15 cellular contexts compared by ENCODE assay signal in genomic region chr12:27542628-27543027, GRCh38. TPM values are rescaled to one million over a fixed set of nuclear protein-coding genes. Genes with fewer than 3 reads are reported as not detected.
A peak's percentile ranks its signal among the peaks of the same experiment; 100 is the strongest.
DNase-seq lines count a peak whose midpoint lies in the region; ATAC-seq and TF ChIP-seq lines count a peak whose summit lies in the region.
"Had no signal": no experiment of that assay in that cellular context is flagged by ENCODE, and none has a peak within 500 bp of the region (broad histone marks: within the 10 kb centered on the region; RNA-seq: fewer than 3 reads in every experiment).

No MANE protein-coding gene starts in this region.

- peaks cover 31% of the 10 kb centered on the region for H3K9me1 ChIP-seq in IMR-90 (ENCODE audit: insufficient read depth, low read length)

- H4K5ac ChIP-seq in IMR-90 (ENCODE audit: low read depth, low read length) = no peak overlapping the region

- intact Hi-C loops in IMR-90 (cut with micrococcal nuclease) = loop anchor here (2.0 kb wide), 1 partner anchor 18 kb away; the partner anchor contains the start of gene PPFIBP1

- H2BK5ac ChIP-seq in IMR-90 (ENCODE audit: low read depth, low read length, poor library complexity, severe bottlenecking) = peak overlapping the region; percentile 96

- POLR2A ChIA-PET in IMR-90 (lab: Charles Lee; ENCODE audit: unreplicated experiment) = no interaction called here

- TF ChIP-seq RAD21 in IMR-90 (IDR thresholded peaks at IDR 0.05; ENCODE audit: low read length) = no peak

- no peaks in the 10 kb centered on the region for H3K9me3 ChIP-seq in IMR-90 (ENCODE audit: control insufficient read depth, insufficient read depth, low read length)

- no peaks in the 10 kb centered on the region for H3K4me1 Mint-ChIP-seq in type B pancreatic cell (ENCODE audit: unreplicated experiment)
- H3K4me1 Mint-ChIP-seq: activated naive CD4-positive, alpha-beta T cell treated with anti-CD3 and anti-CD28 coated beads, Interleukin-2, amount 10 ng/mL, durations not matched to agents 7 days and 5 days had no signal

- H2AK9ac ChIP-seq in IMR-90 (replicated peaks; ENCODE audit: low read depth, low read length, poor library complexity) = no peak overlapping the region

- H4K20me1 ChIP-seq in IMR-90 (ENCODE audit: insufficient read depth, low read length) = peaks cover 31% of the 10 kb centered on the region; the same call in 1 of the 2 replicates

- peaks cover 18% of the 10 kb centered on the region for H3K4me1 ChIP-seq in IMR-90 (ENCODE audit: control insufficient read depth, insufficient read depth, low read length)

- H3K27me3 Mint-ChIP-seq in type B pancreatic cell = no peaks in the 10 kb centered on the region

- peak overlapping the region; percentile 4; the same call in 1 of the 2 replicates for H3K18ac ChIP-seq in IMR-90 (ENCODE audit: low read depth, low read length)

- H3K4ac ChIP-seq in IMR-90 (ENCODE audit: low read depth, low read length) = no peak overlapping the region

- H3K27ac Mint-ChIP-seq in type B pancreatic cell = peak overlapping the region; percentile 46
- H3K27ac Mint-ChIP-seq: activated CD4-positive, alpha-beta T cell treated with anti-CD3 and anti-CD28 coated beads, Interleukin-2, amount 10 ng/mL, durations not matched to agents 7 days and 5 days; activated naive CD4-positive, alpha-beta T cell treated with anti-CD3 and anti-CD28 coated beads, Interleukin-2, amount 10 ng/mL, durations not matched to agents 7 days and 5 days had no signal

- no TSS peak for BruUV-seq in IMR-90 (replicated peaks; lab: Mats Ljungman, UMichigan)

- no peak overlapping the region for H3K14ac ChIP-seq in IMR-90 (replicated peaks; ENCODE audit: low read depth, low read length)

- TF ChIP-seq CTCF in IMR-90 (conservative IDR thresholded peaks at IDR 0.05; ENCODE audit: low read depth, low read length) (no peak), cardiac fibroblast (IDR thresholded peaks at IDR 0.05; ENCODE audit: low read depth, low read length) (no peak), type B pancreatic cell (conservative IDR thresholded peaks at IDR 0.05) (no peak)

- dilution Hi-C loops in IMR-90 (cut with HindIII; ENCODE audit: low sequenced_read_pairs, unreplicated experiment) = no loop called here

- H3K36me3 ChIP-seq in IMR-90 (ENCODE audit: control insufficient read depth, insufficient read depth, low read length) = no peaks in the 10 kb centered on the region

- WGBS in IMR-90 (ENCODE audit: extremely low coverage in 2 of 2, insufficient read length in 1 of 2), 2 experiments = 0% methylated on average over 1 of the region's 5 CpGs; no CpG with 5 or more reads in 1 of the 2 experiments

- peaks cover 26 to 81% of the 10 kb centered on the region in 2 experiments for H3K79me1 ChIP-seq in IMR-90 (ENCODE audit: low read depth in 1 of 2, low read length in 2 of 2)

- H4K8ac ChIP-seq in IMR-90 (ENCODE audit: low read depth in 2 of 2, low read length in 2 of 2) = no peak overlapping the region

- H2AK5ac ChIP-seq in IMR-90 (ENCODE audit: low read depth, low read length) = no peak overlapping the region

- no peak for TF ChIP-seq POLR2A in IMR-90 (IDR thresholded peaks at IDR 0.05; ENCODE audit: low read depth, low read length)

- no peaks in the 10 kb centered on the region for H3K27me3 ChIP-seq in IMR-90 (ENCODE audit: control insufficient read depth, insufficient read depth, low read length)

- no peaks in the 10 kb centered on the region for H3K9me3 Mint-ChIP-seq in type B pancreatic cell

- no peak overlapping the region for H2BK120ac ChIP-seq in IMR-90 (ENCODE audit: low read depth, low read length)

- no peak overlapping the region for H2BK15ac ChIP-seq in IMR-90 (ENCODE audit: low read depth, low read length)

- H3K4me3 Mint-ChIP-seq in type B pancreatic cell = no peak overlapping the region
- H3K4me3 Mint-ChIP-seq: activated CD4-positive, alpha-beta T cell treated with anti-CD3 and anti-CD28 coated beads, Interleukin-2, amount 10 ng/mL, durations not matched to agents 7 days and 5 days; activated naive CD4-positive, alpha-beta T cell treated with anti-CD3 and anti-CD28 coated beads, Interleukin-2, amount 10 ng/mL, durations not matched to agents 7 days and 5 days had no signal

- ATAC-seq in IMR-90 (ENCODE audit: low read depth) (peak; percentile 96), HG02759 (IDR thresholded peaks at IDR 0.05; ENCODE audit: unreplicated experiment) (no peak)

- H4K91ac ChIP-seq in IMR-90 (ENCODE audit: insufficient read depth, low read depth, low read length) = no peak overlapping the region

- no peak overlapping the region for H3K4me3 ChIP-seq in IMR-90 (ENCODE audit: insufficient read depth, low read depth, low read length)
- H3K4me3 ChIP-seq in cardiac fibroblast (replicated peaks in 1 of 2; ENCODE audit: low read depth in 2 of 2, low read length in 2 of 2) = no peak overlapping the region
- H3K4me3 ChIP-seq: lung, SK-N-MC had no signal

- H3K36me3 Mint-ChIP-seq in type B pancreatic cell = peaks cover 24% of the 10 kb centered on the region
- H3K36me3 Mint-ChIP-seq: activated naive CD4-positive, alpha-beta T cell treated with anti-CD3 and anti-CD28 coated beads, Interleukin-2, amount 10 ng/mL, durations not matched to agents 7 days and 5 days had no signal

- no peak overlapping the region for H3K56ac ChIP-seq in IMR-90 (ENCODE audit: extremely low read depth, insufficient read depth, low read length)

- CTCF ChIA-PET in IMR-90 (lab: Yijun Ruan, JAX) = no interaction called here

- peak overlapping the region; percentile 84 for H3K4me2 ChIP-seq in IMR-90 (ENCODE audit: low read depth, low read length)

- peak; percentile 97 for DNase-seq in IMR-90
- DNase-seq in cardiac fibroblast (ENCODE audit: low read depth in 2 of 2) = peak; percentile 94 to 98
- DNase-seq in kidney glomerular epithelial cell (lab: John Stamatoyannopoulos, UW) = peak; percentile 37
- DNase-seq in type B pancreatic cell (ENCODE audit: extremely low spot score, unreplicated experiment) = no peak
- no peak for DNase-seq in COR-L47 (lab: John Stamatoyannopoulos, UW)
- DNase-seq in middle frontal gyrus (ENCODE audit: extremely low spot score, low spot score) = no peak
- no peak for DNase-seq in Ammon's horn (ENCODE audit: low spot score)
- DNase-seq: activated CD4-positive, alpha-beta T cell treated with anti-CD3 and anti-CD28 coated beads, Interleukin-2, amount 10 ng/mL, durations not matched to agents 7 days and 5 days; activated naive CD4-positive, alpha-beta T cell treated with anti-CD3 and anti-CD28 coated beads, Interleukin-2, amount 10 ng/mL, durations not matched to agents 7 days and 5 days; erythroblast; small intestine; stimulated activated CD8-positive, alpha-beta memory T cell treated with anti-CD3 and anti-CD28 coated beads, Interleukin-4, amount 100 ng/mL, for 48 hours had no signal

- no peak overlapping the region for H2AFZ ChIP-seq in IMR-90 (replicated peaks; ENCODE audit: low read length, poor library complexity)

- no peak overlapping the region for H2BK20ac ChIP-seq in IMR-90 (ENCODE audit: low read depth, low read length)

- H3K27ac ChIP-seq in IMR-90 (ENCODE audit: insufficient read depth, low read length) = peak overlapping the region; percentile 8; the same call in 1 of the 2 replicates
- H3K27ac ChIP-seq: SK-N-MC had no signal

- in situ Hi-C loops in IMR-90 (cut with MboI; ENCODE audit: low sequenced_read_pairs) = no loop called here

- no peak overlapping the region for H3K9ac ChIP-seq in IMR-90 (ENCODE audit: low read depth, low read length)

- no peak overlapping the region for H3K23ac ChIP-seq in IMR-90 (ENCODE audit: low read depth, low read length)

TF ChIP-seq in IMR-90, 13 proteins besides CTCF, POLR2A, EP300 and RAD21:
- TF ChIP-seq, protein P1, sequence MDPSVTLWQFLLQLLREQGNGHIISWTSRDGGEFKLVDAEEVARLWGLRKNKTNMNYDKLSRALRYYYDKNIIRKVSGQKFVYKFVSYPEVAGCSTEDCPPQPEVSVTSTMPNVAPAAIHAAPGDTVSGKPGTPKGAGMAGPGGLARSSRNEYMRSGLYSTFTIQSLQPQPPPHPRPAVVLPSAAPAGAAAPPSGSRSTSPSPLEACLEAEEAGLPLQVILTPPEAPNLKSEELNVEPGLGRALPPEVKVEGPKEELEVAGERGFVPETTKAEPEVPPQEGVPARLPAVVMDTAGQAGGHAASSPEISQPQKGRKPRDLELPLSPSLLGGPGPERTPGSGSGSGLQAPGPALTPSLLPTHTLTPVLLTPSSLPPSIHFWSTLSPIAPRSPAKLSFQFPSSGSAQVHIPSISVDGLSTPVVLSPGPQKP (IDR thresholded peaks at IDR 0.05; ENCODE audit: borderline replicate concordance, low read depth, low read length) = no peak
- TF ChIP-seq MAZ (IDR thresholded peaks at IDR 0.05; ENCODE audit: borderline replicate concordance, low read depth, low read length) = no peak
- peak; percentile 10; the same call in 1 of the 2 replicates for TF ChIP-seq NFE2L2 (IDR thresholded peaks at IDR 0.05; ENCODE audit: low read depth, low read length)
- no peak for TF ChIP-seq RFX5 (IDR thresholded peaks at IDR 0.05; ENCODE audit: low read depth, low read length)
- TF ChIP-seq CHD1 (IDR thresholded peaks at IDR 0.05; ENCODE audit: low read depth, low read length) = no peak
- TF ChIP-seq FOS (IDR thresholded peaks at IDR 0.05; ENCODE audit: low read depth, low read length) = peak; percentile 55; the same call in 1 of the 2 replicates
- TF ChIP-seq SMC3 (IDR thresholded peaks at IDR 0.05; ENCODE audit: low read depth, low read length) = no peak
- TF ChIP-seq RCOR1 (IDR thresholded peaks at IDR 0.05; ENCODE audit: insufficient replicate concordance, low read length) = peak; percentile 52
- TF ChIP-seq MAFK (IDR thresholded peaks at IDR 0.05; ENCODE audit: low read depth, low read length) = peak; percentile 92
- TF ChIP-seq USF2 (IDR thresholded peaks at IDR 0.05; ENCODE audit: low read depth, low read length) = no peak
- TF ChIP-seq MXI1 (IDR thresholded peaks at IDR 0.05; ENCODE audit: borderline replicate concordance, low read depth, low read length) = no peak
- TF ChIP-seq BHLHE40 (IDR thresholded peaks at IDR 0.05; ENCODE audit: low read depth, low read length) = peak; percentile 21; the same call in 1 of the 2 replicates
- TF ChIP-seq CEBPB (IDR thresholded peaks at IDR 0.05; ENCODE audit: low read depth, low read length) = peak; percentile 29; the same call in 1 of the 2 replicates
TF ChIP-seq in IMR-90: peak in this region for 6.

RNA-seq across cellular contexts. Expression of gene PPFIBP1, which starts 18.6 kb away (rescaled TPM):
- total RNA-seq in IMR-90 (2012; rRNA removed) (72.2 and 78.6 TPM in 2 replicates), type B pancreatic cell (ENCODE audit: low replicate concordance) (68.3 and 118 TPM in 2 replicates)
- 27.5 and 30.4 TPM in 2 replicates for polyA plus RNA-seq in IMR-90 (2012; rRNA removed)
- polyA plus RNA-seq in IMR-90 (2012; cell fraction: cytosol; rRNA removed) = 6.9 and 9.1 TPM in 2 replicates
- polyA plus RNA-seq in IMR-90 (2012; cell fraction: nucleus; rRNA removed; ENCODE audit: low replicate concordance) = 14.5 and 64.6 TPM in 2 replicates

Comparison
In these comparisons a context has a peak if more than half of its experiments do, and no peak if none do; other contexts are left out.
1. DNase-seq: peak in IMR-90 (single experiment), cardiac fibroblast (2 of 2) and kidney glomerular epithelial cell (single experiment); none in type B pancreatic cell (single experiment), COR-L47 (single experiment), middle frontal gyrus (single experiment) and Ammon's horn (single experiment).